ENCODE assay signal across 21 cellular contexts in the genomic region with DNA sequence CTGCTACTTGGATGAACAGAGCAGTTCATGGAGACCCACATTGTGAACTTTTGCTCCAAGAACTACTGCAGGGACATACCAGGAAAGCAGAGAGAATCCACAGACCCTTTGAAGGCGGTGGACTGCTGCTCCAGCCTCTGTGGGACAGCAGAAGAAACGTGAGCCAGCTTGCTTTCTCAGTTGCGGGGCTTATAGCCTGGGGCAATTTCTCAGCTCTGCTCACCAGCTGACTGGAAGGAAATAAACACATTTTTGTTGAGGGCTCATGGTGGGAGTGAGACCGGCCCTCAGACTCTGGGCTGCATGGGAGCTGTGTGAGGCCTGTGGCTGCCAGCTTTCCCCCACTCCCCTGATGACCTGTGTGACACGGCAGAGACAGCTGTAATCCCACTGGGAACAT. TPM values are rescaled to one million over a fixed set of nuclear protein-coding genes. Genes with fewer than 3 reads are reported as not detected.
DNase-seq lines count a peak whose midpoint lies in the region.
"Had no signal": no experiment of that assay in that cellular context is flagged by ENCODE, and none has a peak within 500 bp of the region (broad histone marks: within the 10 kb centered on the region; RNA-seq: fewer than 3 reads in every experiment).

No MANE protein-coding gene starts in this region.

- no peak overlapping the region for H3K23ac ChIP-seq in mesendoderm (ENCODE audit: low read length)

- H2BK15ac ChIP-seq in mesendoderm (replicated peaks; ENCODE audit: low read depth) = no peak overlapping the region

- no peak overlapping the region for H3K18ac ChIP-seq in mesendoderm (ENCODE audit: low read length)

- WGBS in mesendoderm (ENCODE audit: extremely low coverage, insufficient coverage, low lambda C conversion rate) = no CpG with 5 or more reads among the region's 5 CpGs

- H3K9ac ChIP-seq in NT2/D1 (ENCODE audit: insufficient read length, low read depth) (no peak overlapping the region), mesendoderm (ENCODE audit: low read length) (no peak overlapping the region)

- H3K79me1 ChIP-seq in mesendoderm (ENCODE audit: low read length) = no peaks in the 10 kb centered on the region

- H4K8ac ChIP-seq in mesendoderm (ENCODE audit: low read depth, low read length) = no peak overlapping the region

- no peaks in the 10 kb centered on the region for H3K36me3 ChIP-seq in NT2/D1 (ENCODE audit: insufficient read depth, insufficient read length, low read length)
- no peaks in the 10 kb centered on the region for H3K36me3 ChIP-seq in mesendoderm (ENCODE audit: control insufficient read depth, insufficient read depth, low read length)

- H3K79me2 ChIP-seq in mesendoderm (ENCODE audit: control insufficient read depth, insufficient read depth, low read length) = no peaks in the 10 kb centered on the region

- H2BK120ac ChIP-seq in mesendoderm (ENCODE audit: low read depth, low read length) = no peak overlapping the region

- H2AK5ac ChIP-seq in mesendoderm (ENCODE audit: low read length) = no peak overlapping the region

- H3K27me3 ChIP-seq in NT2/D1 (ENCODE audit: insufficient read depth, insufficient read length) = no peaks in the 10 kb centered on the region
- no peaks in the 10 kb centered on the region for H3K27me3 ChIP-seq in mesendoderm (ENCODE audit: insufficient read depth, low read length, poor library complexity)

- H3K27ac ChIP-seq in mesendoderm (ENCODE audit: low read depth, low read length) = no peak overlapping the region

- no peaks in the 10 kb centered on the region for H3K9me3 ChIP-seq in NT2/D1 (ENCODE audit: insufficient read depth, low read length)

- H4K5ac ChIP-seq in mesendoderm (ENCODE audit: low read length) = no peak overlapping the region

- H3K4me3 ChIP-seq in NT2/D1 (ENCODE audit: insufficient read length, low read depth) (no peak overlapping the region), mesendoderm (ENCODE audit: low read length) (no peak overlapping the region)
- H3K4me3 ChIP-seq: GM12878, GM23338 had no signal

- DNase-seq in ELF-1 (ENCODE audit: low read depth, low spot score) (peak; percentile 62), NT2/D1 (ENCODE audit: low read depth, low spot score) (peak; percentile 1), mesendoderm (peak; percentile 10), NCI-H2196 treated with DMSO at 0.1 percent for 48 hours (lab: John Stamatoyannopoulos, UW; ENCODE audit: unreplicated experiment) (no peak), NOMO-1 treated with dmso at 0.1 percent for 144 hours (lab: John Stamatoyannopoulos, UW; ENCODE audit: unreplicated experiment) (no peak), occipital lobe (lab: John Stamatoyannopoulos, UW) (no peak)
- DNase-seq: C1 segment of cervical spinal cord; Calu3; CD4-positive, alpha-beta memory T cell; COR-L47; DMS53; DMS79 treated with DMSO at 0.1 percent for 48 hours; GDM1; H9 had no signal

- no peak overlapping the region for H3K4ac ChIP-seq in mesendoderm (ENCODE audit: low read depth, low read length)

- H3K4me2 ChIP-seq in mesendoderm (ENCODE audit: low read length) = no peak overlapping the region
- H3K4me2 ChIP-seq: GM23338 had no signal

- H3K56ac ChIP-seq in mesendoderm (ENCODE audit: low read length) = no peak overlapping the region

- H2BK5ac ChIP-seq in mesendoderm (ENCODE audit: low read length) = no peak overlapping the region

- no peaks in the 10 kb centered on the region for H3K4me1 ChIP-seq in NT2/D1 (ENCODE audit: insufficient read depth, insufficient read length)
- no peaks in the 10 kb centered on the region for H3K4me1 ChIP-seq in mesendoderm (ENCODE audit: control insufficient read depth, low read depth, low read length)

RNA-seq across cellular contexts. Expression of gene ADH1A, which starts 2.6 kb away (rescaled TPM):
- not detected for polyA plus RNA-seq in mesendoderm (2013, experiment 1 of 2)
- not detected for polyA plus RNA-seq in mesendoderm (2013, experiment 2 of 2)
- total RNA-seq in occipital lobe = not detected
- total RNA-seq: A172; A673; Calu3; CD4-positive, alpha-beta memory T cell; Daoy; GM12878; GM23338; H4; H9 had no signal
- polyA plus RNA-seq: BJ; CD4-positive, alpha-beta memory T cell; GM12878; GM23338 had no signal

RNA-seq across cellular contexts. Expression of gene ADH1B, which starts 27.8 kb away (rescaled TPM):
- not detected for polyA plus RNA-seq in mesendoderm (2013, experiment 1 of 2)
- not detected for polyA plus RNA-seq in mesendoderm (2013, experiment 2 of 2)
- total RNA-seq in occipital lobe = 0.16 TPM
- total RNA-seq: A172; A673; Calu3; CD4-positive, alpha-beta memory T cell; Daoy; GM23338; H4; H9 had no signal
- polyA plus RNA-seq: CD4-positive, alpha-beta memory T cell; GM12878; GM23338 had no signal

RNA-seq across cellular contexts. Expression of gene ADH1C, which starts 59.2 kb away (rescaled TPM):
- not detected for polyA plus RNA-seq in mesendoderm (2013, experiment 1 of 2)
- polyA plus RNA-seq in mesendoderm (2013, experiment 2 of 2) = not detected
- not detected for total RNA-seq in occipital lobe
- total RNA-seq: A172; A673; CD4-positive, alpha-beta memory T cell; Daoy; GM23338; H9 had no signal
- polyA plus RNA-seq: CD4-positive, alpha-beta memory T cell; GM23338 had no signal

Comparison
In these comparisons a context has a peak if more than half of its experiments do, and no peak if none do; other contexts are left out.
1. DNase-seq: peak in ELF-1 (single experiment), NT2/D1 (single experiment) and mesendoderm (single experiment); none in NCI-H2196 treated with DMSO at 0.1 percent for 48 hours (single experiment), NOMO-1 treated with dmso at 0.1 percent for 144 hours (single experiment) and occipital lobe (single experiment).